In genomic region chr15:45628136-45628535, GRCh38 we compare ENCODE assay signal across 29 cellular contexts.
"Had no signal": no experiment of that assay in that cellular context is flagged by ENCODE, and none has a peak within 500 bp of the region (broad histone marks: within the 10 kb centered on the region; RNA-seq: fewer than 3 reads in every experiment).

No MANE protein-coding gene starts in this region.

- H3K27me3 ChIP-seq: stomach, suprapubic skin, testis, thyroid gland, tibial artery, tibial nerve, transverse colon, upper lobe of left lung, upper lobe of right lung, uterus, vagina had no signal

- H3K27ac ChIP-seq: stomach, suprapubic skin, testis, thoracic aorta, thyroid gland, tibial artery, tibial nerve, transverse colon, upper lobe of left lung, upper lobe of right lung, uterus, vagina had no signal

- H3K27me3 Mint-ChIP-seq: stimulated activated naive B cell treated with anti-CD40 and anti-IgM and Interleukin-4, amounts not matched to agents 10 μg/mL and 1 μg/mL and 100 μg/mL, for 72 hours; stimulated activated naive CD8-positive, alpha-beta T cell treated with anti-CD3 and anti-CD28 coated beads, Interleukin-15, amount 100 ng/mL, for 72 hours had no signal

- DNase-seq: stimulated activated CD4-positive, alpha-beta T cell treated with anti-CD3 and anti-CD28 coated beads, Interleukin-2, amount 100 ng/mL, for 48 hours; stimulated activated CD4-positive, alpha-beta T cell treated with anti-CD3 and anti-CD28 coated beads, Interleukin-4, amount 100 ng/mL, for 1 hour; stimulated activated CD4-positive, alpha-beta T cell treated with anti-CD3 and anti-CD28 coated beads, Interleukin-4, amount 100 ng/mL, for 24 hours; stimulated activated CD4-positive, alpha-beta T cell treated with anti-CD3 and anti-CD28 coated beads, Interleukin-4, amount 100 ng/mL, for 4 hours; stimulated activated CD8-positive, alpha-beta memory T cell treated with anti-CD3 and anti-CD28 coated beads, Interleukin-4, amount 100 ng/mL, for 48 hours; stimulated activated naive B cell treated with anti-CD40 and anti-IgM and Interleukin-4, amounts not matched to agents 10 μg/mL and 1 μg/mL and 100 μg/mL, for 72 hours; stimulated activated naive CD4-positive, alpha-beta T cell; stimulated activated naive CD4-positive, alpha-beta T cell treated with Interleukin-2 at 50 U/mL for 16 hours; stimulated activated naive CD8-positive, alpha-beta T cell treated with anti-CD3 and anti-CD28 coated beads, Interleukin-15, amount 100 ng/mL, for 72 hours; stimulated activated naive CD8-positive, alpha-beta T cell treated with anti-CD3 and anti-CD28 coated beads, Interleukin-15, Interleukin-2, amounts not matched to agents 100 U/mL and 50 U/mL, for 24 hours; stomach; substantia nigra; testis; thyroid gland; tibial artery; transverse colon; trophoblast cell; upper lobe of left lung; upper lobe of right lung; uterus had no signal

- H3K27ac Mint-ChIP-seq: stimulated activated effector memory CD8-positive, alpha-beta T cell treated with anti-CD3 and anti-CD28 coated beads, Interleukin-12 subunit alpha, Interleukin-12 subunit beta, amount 100 ng/mL, for 72 hours; stimulated activated memory B cell treated with anti-CD40 and anti-IgM and Interleukin-4, amounts not matched to agents 10 μg/mL and 1 μg/mL and 100 μg/mL, for 72 hours; stimulated activated naive B cell treated with anti-CD40 and anti-IgM and Interleukin-4, amounts not matched to agents 10 μg/mL and 1 μg/mL and 100 μg/mL, for 72 hours; stimulated activated naive CD8-positive, alpha-beta T cell treated with anti-CD3 and anti-CD28 coated beads, Interleukin-15, amount 100 ng/mL, for 72 hours; type B pancreatic cell had no signal

- FAIRE-seq: urothelium cell line had no signal

- H3K9me3 ChIP-seq: testis, thyroid gland, upper lobe of right lung, uterus, vagina had no signal

- H3K4me1 ChIP-seq: testis, tibial nerve, uterus had no signal

- H3K36me3 ChIP-seq: stomach, suprapubic skin, thoracic aorta, thyroid gland, tibial artery, tibial nerve, transverse colon, upper lobe of left lung, upper lobe of right lung, uterus, vagina had no signal

- H3K4me3 Mint-ChIP-seq: stimulated activated effector memory CD8-positive, alpha-beta T cell treated with anti-CD3 and anti-CD28 coated beads, Interleukin-12 subunit alpha, Interleukin-12 subunit beta, amount 100 ng/mL, for 72 hours; stimulated activated memory B cell treated with anti-CD40 and anti-IgM and Interleukin-4, amounts not matched to agents 10 μg/mL and 1 μg/mL and 100 μg/mL, for 72 hours; stimulated activated naive B cell treated with anti-CD40 and anti-IgM and Interleukin-4, amounts not matched to agents 10 μg/mL and 1 μg/mL and 100 μg/mL, for 72 hours; stimulated activated naive CD8-positive, alpha-beta T cell treated with anti-CD3 and anti-CD28 coated beads, Interleukin-15, amount 100 ng/mL, for 72 hours; stimulated activated naive CD8-positive, alpha-beta T cell treated with anti-CD3 and anti-CD28 coated beads, Interleukin-15, Interleukin-2, amounts not matched to agents 100 ng/mL and 50 ng/mL, for 24 hours; type B pancreatic cell had no signal

- H3K36me3 Mint-ChIP-seq: stimulated activated effector memory CD8-positive, alpha-beta T cell treated with anti-CD3 and anti-CD28 coated beads, Interleukin-12 subunit alpha, Interleukin-12 subunit beta, amount 100 ng/mL, for 72 hours; type B pancreatic cell had no signal

- H3K4me3 ChIP-seq: stomach, suprapubic skin, testis, thoracic aorta, thyroid gland, tibial artery, tibial nerve, transverse colon, upper lobe of left lung, upper lobe of right lung, uterus, vagina had no signal

- ATAC-seq: stimulated activated effector memory CD8-positive, alpha-beta T cell treated with anti-CD3 and anti-CD28 coated beads, Interleukin-12 subunit alpha, Interleukin-12 subunit beta, amount 100 ng/mL, for 72 hours; stimulated activated memory B cell treated with anti-CD40 and anti-IgM and Interleukin-4, amounts not matched to agents 10 μg/mL and 1 μg/mL and 100 μg/mL, for 72 hours; stimulated activated naive B cell treated with anti-CD40 and anti-IgM and Interleukin-4, amounts not matched to agents 10 μg/mL and 1 μg/mL and 100 μg/mL, for 72 hours; stimulated activated naive CD8-positive, alpha-beta T cell treated with anti-CD3 and anti-CD28 coated beads, Interleukin-15, amount 100 ng/mL, for 72 hours; stimulated activated naive CD8-positive, alpha-beta T cell treated with anti-CD3 and anti-CD28 coated beads, Interleukin-15, Interleukin-2, amounts not matched to agents 100 U/mL and 50 U/mL, for 24 hours; upper lobe of right lung had no signal
